Comparison of ENCODE assay signal across 10 cellular contexts in genomic region chr10:27799046-27799445, GRCh38. TPM values are rescaled to one million over a fixed set of nuclear protein-coding genes. Genes with fewer than 3 reads are reported as not detected.
"Had no signal": no experiment of that assay in that cellular context is flagged by ENCODE, and none has a peak within 500 bp of the region (broad histone marks: within the 10 kb centered on the region; RNA-seq: fewer than 3 reads in every experiment).

No MANE protein-coding gene starts in this region.

- H3K36me3 ChIP-seq: HAP-1 had no signal

- ATAC-seq: HCT116, K562 had no signal

- DNase-seq: H7, HFFc6, IMR-90, KG1 had no signal

- FAIRE-seq: HTR-8/SVneo, K562 had no signal

- H3K4me1 ChIP-seq: HAP-1 had no signal

- H3K4me3 ChIP-seq: HAP-1, K562 had no signal

- H3K4me3 Mint-ChIP-seq: HFFc6 had no signal

- H3K9me3 Mint-ChIP-seq: HFFc6 had no signal

- H3K9me3 ChIP-seq: HAP-1 had no signal

- H3K27ac Mint-ChIP-seq: HFFc6 had no signal

RNA-seq across cellular contexts. Expression of gene MKX, which starts 53.4 kb away (rescaled TPM):
- total RNA-seq: H4, HT-29 had no signal
